5 cellular contexts compared by ENCODE assay signal in genomic region chr4:14496969-14497368, GRCh38.
"Had no signal": no experiment of that assay in that cellular context is flagged by ENCODE, and none has a peak within 500 bp of the region (broad histone marks: within the 10 kb centered on the region; RNA-seq: fewer than 3 reads in every experiment).

No MANE protein-coding gene starts in this region.

- DNase-seq: IMR-90, KBM-7, KG1 had no signal

- H3K27ac ChIP-seq: HL-60 had no signal

- H3K4me3 ChIP-seq: K562 had no signal
